Comparison of ENCODE assay signal across 25 cellular contexts in genomic region chr20:10629946-10630345, GRCh38. TPM values are rescaled to one million over a fixed set of nuclear protein-coding genes. Genes with fewer than 3 reads are reported as not detected.
DNase-seq lines count a peak whose midpoint lies in the region; ATAC-seq and TF ChIP-seq lines count a peak whose summit lies in the region.
"Had no signal": no experiment of that assay in that cellular context is flagged by ENCODE, and none has a peak within 500 bp of the region (broad histone marks: within the 10 kb centered on the region; RNA-seq: fewer than 3 reads in every experiment).

No MANE protein-coding gene starts in this region.

- TF ChIP-seq CTCF in chondrocyte (IDR thresholded peaks at IDR 0.05) = no peak

- H3K9me3 Mint-ChIP-seq in chondrocyte (ENCODE audit: low read depth) = no peaks in the 10 kb centered on the region
- H3K9me3 Mint-ChIP-seq: activated naive CD8-positive, alpha-beta T cell treated with anti-CD3 and anti-CD28 coated beads, Interleukin-2, amount 10 ng/mL, durations not matched to agents 7 days and 5 days had no signal

- peaks cover 94% of the 10 kb centered on the region for H3K4me1 Mint-ChIP-seq in chondrocyte (ENCODE audit: low read depth)

- no peak overlapping the region for H2BK12ac ChIP-seq in mesenchymal stem cell (ENCODE audit: low read length in 2 of 2)

- H2AFZ ChIP-seq in mesenchymal stem cell (ENCODE audit: low read depth, low read length) = no peak overlapping the region
- H2AFZ ChIP-seq: GM23248, parathyroid adenoma had no signal

- DNase-seq in chondrocyte (ENCODE audit: low spot score) (no peak), mesenchymal stem cell (no peak), sciatic nerve (ENCODE audit: low spot score) (no peak), iPS-NIHi7 (ENCODE audit: extremely low spot score) (no peak), DMS53 (lab: John Stamatoyannopoulos, UW) (no peak), UCSD-AML1 (lab: John Stamatoyannopoulos, UW; ENCODE audit: unreplicated experiment) (no peak)
- no peak for DNase-seq in activated CD4-positive, alpha-beta T cell treated with anti-CD3 and anti-CD28 coated beads for 1 hour
- DNase-seq: activated CD8-positive, alpha-beta memory T cell treated with anti-CD3 and anti-CD28 coated beads, Interleukin-2, amount 50 U/mL, for 48 hours; activated naive CD8-positive, alpha-beta T cell treated with anti-CD3 and anti-CD28 coated beads, Interleukin-2, amount 10 ng/mL, durations not matched to agents 7 days and 5 days; EL; foreskin melanocyte; GM23248; hypothalamus; NCI-H1417 treated with DMSO at 0.1 percent for 48 hours; NK-92 treated with Interleukin-12 subunit alpha and Interleukin-12 subunit beta, amount 100 ng/mL, for 24 hours; Peyer's patch; stimulated activated CD4-positive, alpha-beta T cell treated with anti-CD3 and anti-CD28 coated beads, Interleukin-2, amount 100 ng/mL, for 24 hours; stimulated activated naive B cell treated with anti-CD40 and anti-IgM and Interleukin-4, amounts not matched to agents 10 μg/mL and 1 μg/mL and 100 μg/mL, for 72 hours; T-helper 17 cell had no signal

- H3K9me3 ChIP-seq in HUES48 (ENCODE audit: control insufficient read depth, insufficient read depth, low read length) = no peaks in the 10 kb centered on the region
- no peaks in the 10 kb centered on the region for H3K9me3 ChIP-seq in mesenchymal stem cell (ENCODE audit: control insufficient read depth, low read length)
- H3K9me3 ChIP-seq: Peyer's patch, thoracic aorta had no signal

- no peaks in the 10 kb centered on the region for H3K79me1 ChIP-seq in mesenchymal stem cell (replicated peaks; ENCODE audit: low read length, poor library complexity, severe bottlenecking)

- H3K18ac ChIP-seq in mesenchymal stem cell (ENCODE audit: low read depth in 1 of 2, low read length in 2 of 2) = no peak overlapping the region

- H3K27ac Mint-ChIP-seq in chondrocyte (ENCODE audit: unreplicated experiment) = peak overlapping the region; percentile 92
- H3K27ac Mint-ChIP-seq: activated naive CD8-positive, alpha-beta T cell treated with anti-CD3 and anti-CD28 coated beads, Interleukin-2, amount 10 ng/mL, durations not matched to agents 7 days and 5 days; IgD-negative memory B cell; stimulated activated naive B cell treated with anti-CD40 and anti-IgM and Interleukin-4, amounts not matched to agents 10 μg/mL and 1 μg/mL and 100 μg/mL, for 72 hours; T-helper 17 cell had no signal

- H3K9ac ChIP-seq in HUES48 (ENCODE audit: low read depth, low read length) = no peak overlapping the region
- no peak overlapping the region for H3K9ac ChIP-seq in mesenchymal stem cell (ENCODE audit: low read length)
- H3K9ac ChIP-seq: GM23248, parathyroid adenoma had no signal

- peak; percentile 29 for ATAC-seq in sciatic nerve
- ATAC-seq: stimulated activated naive B cell treated with anti-CD40 and anti-IgM and Interleukin-4, amounts not matched to agents 10 μg/mL and 1 μg/mL and 100 μg/mL, for 72 hours; T-helper 17 cell had no signal

- H3K36me3 Mint-ChIP-seq in chondrocyte (ENCODE audit: low read depth) = no peaks in the 10 kb centered on the region

- peak overlapping the region; percentile 16 for H3K27ac ChIP-seq in HUES48 (ENCODE audit: low read depth, low read length)
- H3K27ac ChIP-seq in mesenchymal stem cell (ENCODE audit: low read length, poor library complexity, severe bottlenecking) = no peak overlapping the region
- H3K27ac ChIP-seq: epithelial cell of prostate, GM23248, HL-60, parathyroid adenoma, Peyer's patch had no signal

- H2BK15ac ChIP-seq in mesenchymal stem cell (ENCODE audit: low read depth, poor library complexity, severe bottlenecking) = no peak overlapping the region

- no peak overlapping the region for H3K23ac ChIP-seq in mesenchymal stem cell (ENCODE audit: low read length in 2 of 2)

- H3K27me3 Mint-ChIP-seq in chondrocyte (ENCODE audit: low read depth) = no peaks in the 10 kb centered on the region
- H3K27me3 Mint-ChIP-seq: activated naive CD8-positive, alpha-beta T cell treated with anti-CD3 and anti-CD28 coated beads, Interleukin-2, amount 10 ng/mL, durations not matched to agents 7 days and 5 days; IgD-negative memory B cell; stimulated activated naive B cell treated with anti-CD40 and anti-IgM and Interleukin-4, amounts not matched to agents 10 μg/mL and 1 μg/mL and 100 μg/mL, for 72 hours; T-helper 17 cell had no signal

- H3K27me3 ChIP-seq in HUES48 (ENCODE audit: control insufficient read depth, insufficient read depth, low read length) = no peaks in the 10 kb centered on the region
- H3K27me3 ChIP-seq in mesenchymal stem cell (ENCODE audit: control insufficient read depth in 1 of 2, insufficient read depth in 1 of 2, low read length in 2 of 2) = no peaks in the 10 kb centered on the region
- H3K27me3 ChIP-seq: Peyer's patch had no signal

- no peak overlapping the region for H3K4me3 ChIP-seq in HUES48 (ENCODE audit: low read depth, low read length)
- no peak overlapping the region for H3K4me3 ChIP-seq in mesenchymal stem cell (ENCODE audit: insufficient read depth in 1 of 2, low read depth in 1 of 2, low read length in 2 of 2)
- H3K4me3 ChIP-seq: GM23248, Peyer's patch, thoracic aorta had no signal

- H3K14ac ChIP-seq in mesenchymal stem cell (ENCODE audit: low read length in 2 of 2) = no peak overlapping the region

- intact Hi-C loops in sciatic nerve (cut with DNase I) = no loop called here

- H3K36me3 ChIP-seq in HUES48 (ENCODE audit: control insufficient read depth, insufficient read depth, low read length) (no peaks in the 10 kb centered on the region), mesenchymal stem cell (ENCODE audit: control insufficient read depth in 1 of 2, insufficient read depth in 2 of 2, low read depth in 1 of 2, low read length in 2 of 2) (peaks cover 0 to 5% of the 10 kb centered on the region in 2 experiments)
- H3K36me3 ChIP-seq: Peyer's patch, thoracic aorta had no signal

- no peak overlapping the region for H3K4me2 ChIP-seq in mesenchymal stem cell (ENCODE audit: low read length, poor library complexity, severe bottlenecking)

- H3K4ac ChIP-seq in mesenchymal stem cell (ENCODE audit: low read depth in 1 of 2, low read length in 2 of 2) = no peak overlapping the region

- H4K8ac ChIP-seq in mesenchymal stem cell (ENCODE audit: low read length) = no peak overlapping the region

- H2AK5ac ChIP-seq in mesenchymal stem cell (ENCODE audit: low read length, severe bottlenecking) = no peak overlapping the region

- peak overlapping the region; percentile 67 for H4K91ac ChIP-seq in mesenchymal stem cell (ENCODE audit: low read length)

- 81% methylated on average over 6 of the region's 6 CpGs for WGBS in mesenchymal stem cell

- peaks cover 59% of the 10 kb centered on the region for H3K4me1 ChIP-seq in HUES48 (ENCODE audit: control insufficient read depth, insufficient read depth, low read length)
- H3K4me1 ChIP-seq in mesenchymal stem cell (ENCODE audit: control insufficient read depth, insufficient read depth, low read depth, low read length) = peaks cover 15% of the 10 kb centered on the region
- H3K4me1 ChIP-seq: parathyroid adenoma, Peyer's patch had no signal

- H3K4me3 Mint-ChIP-seq in chondrocyte (ENCODE audit: unreplicated experiment) = no peak overlapping the region
- H3K4me3 Mint-ChIP-seq: activated naive CD8-positive, alpha-beta T cell treated with anti-CD3 and anti-CD28 coated beads, Interleukin-2, amount 10 ng/mL, durations not matched to agents 7 days and 5 days; stimulated activated naive B cell treated with anti-CD40 and anti-IgM and Interleukin-4, amounts not matched to agents 10 μg/mL and 1 μg/mL and 100 μg/mL, for 72 hours; T-helper 17 cell had no signal

- H2BK120ac ChIP-seq in mesenchymal stem cell (ENCODE audit: low read depth, low read length) = no peak overlapping the region

- H2BK5ac ChIP-seq in mesenchymal stem cell (ENCODE audit: low read depth, low read length, poor library complexity, severe bottlenecking) = no peak overlapping the region

RNA-seq across cellular contexts. Expression of gene JAG1, which starts 43.9 kb away (rescaled TPM):
- total RNA-seq in chondrocyte (161 to 510 TPM (median 505 TPM) in 3 replicates), sciatic nerve (81.6 TPM)
- 13.2 TPM for polyA plus RNA-seq in mesenchymal stem cell (2013, experiment 1 of 2)
- polyA plus RNA-seq in mesenchymal stem cell (2013, experiment 2 of 2) = 12.6 TPM
- polyA plus RNA-seq: IgD-negative memory B cell had no signal
